ENCODE assay signal across 34 cellular contexts in genomic region chr7:118898284-118898683, GRCh38.
"Had no signal": no experiment of that assay in that cellular context is flagged by ENCODE, and none has a peak within 500 bp of the region (broad histone marks: within the 10 kb centered on the region; RNA-seq: fewer than 3 reads in every experiment).

No MANE protein-coding gene starts in this region.

- DNase-seq: Karpas-422, Kasumi-1, MG63, MM.1S, MV-4-11, NCI-H1048, NCI-H1092, NCI-H1092 treated with DMSO at 0.1 percent for 48 hours, NCI-H1105, NCI-H1105 treated with DMSO at 0.1 percent for 48 hours, NCI-H1417, NCI-H1417 treated with DMSO at 0.1 percent for 48 hours, NCI-H1436, NCI-H1436 treated with DMSO at 0.1 percent for 48 hours, NCI-H146, NCI-H1694, NCI-H1694 treated with DMSO at 0.1 percent for 48 hours, NCI-H187, NCI-H187 treated with DMSO at 0.1 percent for 48 hours, NCI-H1930, NCI-H2029, NCI-H2029 treated with DMSO at 0.1 percent for 48 hours, NCI-H2081, NCI-H2081 treated with DMSO at 0.1 percent for 48 hours, NCI-H2107, NCI-H2171, NCI-H2171 treated with DMSO at 0.1 percent for 48 hours, NCI-H2227 treated with DMSO at 0.1 percent for 48 hours, NCI-H226, NCI-H345, NCI-H446, NCI-H446 treated with DMSO at 0.1 percent for 48 hours, NCI-H510A, NCI-H510A treated with DMSO at 0.1 percent for 48 hours had no signal

- H3K36me3 ChIP-seq: MG63 had no signal

- H3K4me3 ChIP-seq: MG63 had no signal

- H3K27me3 ChIP-seq: MG63 had no signal

- H3K9me3 ChIP-seq: MG63 had no signal
